1 cellular context compared by ENCODE assay signal in genomic region chr1:153631047-153632022, GRCh38.
TF ChIP-seq lines count a peak whose summit lies in the region.

No MANE protein-coding gene starts in this region.

TF ChIP-seq in IMR-90, 13 proteins besides CTCF, POLR2A, EP300 and RAD21:
- TF ChIP-seq MAZ (IDR thresholded peaks at IDR 0.05; ENCODE audit: borderline replicate concordance, low read depth, low read length) (no peak), USF2 (IDR thresholded peaks at IDR 0.05; ENCODE audit: low read depth, low read length) (no peak)
